In genomic region chr2:238108423-238109201, GRCh38 we compare ENCODE assay signal across 1 cellular context.
TF ChIP-seq lines count a peak whose summit lies in the region.

No MANE protein-coding gene starts in this region.

TF ChIP-seq in HepG2, 621 proteins besides CTCF, POLR2A, EP300 and RAD21 (continues in another document):
- TF ChIP-seq ZNF451 (CRISPR knock-in tag; IDR thresholded peaks at IDR 0.05) (peak; percentile 27; the same call in 1 of the 2 replicates), SIN3A (IDR thresholded peaks at IDR 0.05; ENCODE audit: borderline replicate concordance, low read depth, low read length) (0 out of 2 replicates have a peak, but pooled peaks have one; percentile 54), ZNF501 (CRISPR knock-in tag; IDR thresholded peaks at IDR 0.05) (peak; percentile 79), SKI (IDR thresholded peaks at IDR 0.05; ENCODE audit: partially characterized antibody) (no peak), ZNF263 (CRISPR knock-in tag; IDR thresholded peaks at IDR 0.05) (peak; percentile 44; the same call in 1 of the 2 replicates), RBFOX2 (IDR thresholded peaks at IDR 0.05; ENCODE audit: low read depth, low read length) (no peak), ARHGAP35 (CRISPR knock-in tag; IDR thresholded peaks at IDR 0.05; ENCODE audit: borderline replicate concordance) (0 out of 2 replicates have a peak, but pooled peaks have one; percentile 45), ZNF772 (CRISPR knock-in tag; IDR thresholded peaks at IDR 0.05) (no peak), AKAP8 (CRISPR knock-in tag; IDR thresholded peaks at IDR 0.05) (no peak), SRF (IDR thresholded peaks at IDR 0.05; ENCODE audit: low read depth, low read length) (no peak), MTA1 (CRISPR knock-in tag; IDR thresholded peaks at IDR 0.05; ENCODE audit: borderline replicate concordance) (peak; percentile 70; the same call in 1 of the 2 replicates), ZNF530 (CRISPR knock-in tag; IDR thresholded peaks at IDR 0.05; ENCODE audit: low read depth) (no peak), NR2F6 (IDR thresholded peaks at IDR 0.05) (0 out of 2 replicates have a peak, but pooled peaks have one; percentile 46), NR2F6 (CRISPR knock-in tag; IDR thresholded peaks at IDR 0.05) (peak; percentile 53), ZNF777 (CRISPR knock-in tag; IDR thresholded peaks at IDR 0.05) (peak; percentile 77), EED (CRISPR knock-in tag; IDR thresholded peaks at IDR 0.05) (no peak), MEIS1 (CRISPR knock-in tag; IDR thresholded peaks at IDR 0.05; ENCODE audit: borderline replicate concordance) (no peak; the same call in 1 of the 2 replicates), ZNF773 (CRISPR knock-in tag; IDR thresholded peaks at IDR 0.05; ENCODE audit: borderline replicate concordance) (no peak), HIC2 (CRISPR knock-in tag; IDR thresholded peaks at IDR 0.05; ENCODE audit: low read depth) (no peak), ISX (CRISPR knock-in tag; conservative IDR thresholded peaks at IDR 0.05) (0 out of 2 replicates have a peak, but pooled peaks have one; percentile 48), THAP11 (CRISPR knock-in tag; IDR thresholded peaks at IDR 0.05) (peak; percentile 22; the same call in 1 of the 2 replicates), SALL1 (CRISPR knock-in tag; IDR thresholded peaks at IDR 0.05) (peak; percentile 37; the same call in 1 of the 2 replicates), ZNF225 (CRISPR knock-in tag; IDR thresholded peaks at IDR 0.05) (peak; percentile 58; the same call in 1 of the 2 replicates), PRPF4 (IDR thresholded peaks at IDR 0.05; ENCODE audit: low read depth, low read length, poor library complexity, severe bottlenecking) (peak; percentile 59), MLLT10 (CRISPR knock-in tag; IDR thresholded peaks at IDR 0.05) (no peak), SAP130 (CRISPR knock-in tag; IDR thresholded peaks at IDR 0.05; ENCODE audit: low read depth) (peak; percentile 20; the same call in 1 of the 2 replicates), KLF15 (CRISPR knock-in tag; IDR thresholded peaks at IDR 0.05; ENCODE audit: borderline replicate concordance) (0 out of 2 replicates have a peak, but pooled peaks have one; percentile 36)
- TF ChIP-seq, protein P1, sequence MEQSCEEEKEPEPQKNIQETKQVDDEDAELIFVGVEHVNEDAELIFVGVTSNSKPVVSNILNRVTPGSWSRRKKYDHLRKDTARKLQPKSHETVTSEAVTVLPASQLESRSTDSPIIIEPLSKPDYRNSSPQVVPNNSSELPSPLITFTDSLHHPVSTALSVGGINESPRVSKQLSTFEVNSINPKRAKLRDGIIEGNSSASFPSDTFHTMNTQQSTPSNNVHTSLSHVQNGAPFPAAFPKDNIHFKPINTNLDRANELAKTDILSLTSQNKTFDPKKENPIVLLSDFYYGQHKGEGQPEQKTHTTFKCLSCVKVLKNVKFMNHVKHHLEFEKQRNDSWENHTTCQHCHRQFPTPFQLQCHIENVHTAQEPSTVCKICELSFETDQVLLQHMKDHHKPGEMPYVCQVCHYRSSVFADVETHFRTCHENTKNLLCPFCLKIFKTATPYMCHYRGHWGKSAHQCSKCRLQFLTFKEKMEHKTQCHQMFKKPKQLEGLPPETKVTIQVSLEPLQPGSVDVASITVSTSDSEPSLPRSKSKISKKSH (CRISPR knock-in tag; IDR thresholded peaks at IDR 0.05; ENCODE audit: borderline replicate concordance), result peak; percentile 33; the same call in 1 of the 2 replicates
- TF ChIP-seq, protein P2, sequence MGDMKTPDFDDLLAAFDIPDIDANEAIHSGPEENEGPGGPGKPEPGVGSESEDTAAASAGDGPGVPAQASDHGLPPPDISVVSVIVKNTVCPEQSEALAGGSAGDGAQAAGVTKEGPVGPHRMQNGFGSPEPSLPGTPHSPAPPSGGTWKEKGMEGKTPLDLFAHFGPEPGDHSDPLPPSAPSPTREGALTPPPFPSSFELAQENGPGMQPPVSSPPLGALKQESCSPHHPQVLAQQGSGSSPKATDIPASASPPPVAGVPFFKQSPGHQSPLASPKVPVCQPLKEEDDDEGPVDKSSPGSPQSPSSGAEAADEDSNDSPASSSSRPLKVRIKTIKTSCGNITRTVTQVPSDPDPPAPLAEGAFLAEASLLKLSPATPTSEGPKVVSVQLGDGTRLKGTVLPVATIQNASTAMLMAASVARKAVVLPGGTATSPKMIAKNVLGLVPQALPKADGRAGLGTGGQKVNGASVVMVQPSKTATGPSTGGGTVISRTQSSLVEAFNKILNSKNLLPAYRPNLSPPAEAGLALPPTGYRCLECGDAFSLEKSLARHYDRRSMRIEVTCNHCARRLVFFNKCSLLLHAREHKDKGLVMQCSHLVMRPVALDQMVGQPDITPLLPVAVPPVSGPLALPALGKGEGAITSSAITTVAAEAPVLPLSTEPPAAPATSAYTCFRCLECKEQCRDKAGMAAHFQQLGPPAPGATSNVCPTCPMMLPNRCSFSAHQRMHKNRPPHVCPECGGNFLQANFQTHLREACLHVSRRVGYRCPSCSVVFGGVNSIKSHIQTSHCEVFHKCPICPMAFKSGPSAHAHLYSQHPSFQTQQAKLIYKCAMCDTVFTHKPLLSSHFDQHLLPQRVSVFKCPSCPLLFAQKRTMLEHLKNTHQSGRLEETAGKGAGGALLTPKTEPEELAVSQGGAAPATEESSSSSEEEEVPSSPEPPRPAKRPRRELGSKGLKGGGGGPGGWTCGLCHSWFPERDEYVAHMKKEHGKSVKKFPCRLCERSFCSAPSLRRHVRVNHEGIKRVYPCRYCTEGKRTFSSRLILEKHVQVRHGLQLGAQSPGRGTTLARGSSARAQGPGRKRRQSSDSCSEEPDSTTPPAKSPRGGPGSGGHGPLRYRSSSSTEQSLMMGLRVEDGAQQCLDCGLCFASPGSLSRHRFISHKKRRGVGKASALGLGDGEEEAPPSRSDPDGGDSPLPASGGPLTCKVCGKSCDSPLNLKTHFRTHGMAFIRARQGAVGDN (CRISPR knock-in tag; IDR thresholded peaks at IDR 0.05), result peak; percentile 63
- TF ChIP-seq, protein P3, sequence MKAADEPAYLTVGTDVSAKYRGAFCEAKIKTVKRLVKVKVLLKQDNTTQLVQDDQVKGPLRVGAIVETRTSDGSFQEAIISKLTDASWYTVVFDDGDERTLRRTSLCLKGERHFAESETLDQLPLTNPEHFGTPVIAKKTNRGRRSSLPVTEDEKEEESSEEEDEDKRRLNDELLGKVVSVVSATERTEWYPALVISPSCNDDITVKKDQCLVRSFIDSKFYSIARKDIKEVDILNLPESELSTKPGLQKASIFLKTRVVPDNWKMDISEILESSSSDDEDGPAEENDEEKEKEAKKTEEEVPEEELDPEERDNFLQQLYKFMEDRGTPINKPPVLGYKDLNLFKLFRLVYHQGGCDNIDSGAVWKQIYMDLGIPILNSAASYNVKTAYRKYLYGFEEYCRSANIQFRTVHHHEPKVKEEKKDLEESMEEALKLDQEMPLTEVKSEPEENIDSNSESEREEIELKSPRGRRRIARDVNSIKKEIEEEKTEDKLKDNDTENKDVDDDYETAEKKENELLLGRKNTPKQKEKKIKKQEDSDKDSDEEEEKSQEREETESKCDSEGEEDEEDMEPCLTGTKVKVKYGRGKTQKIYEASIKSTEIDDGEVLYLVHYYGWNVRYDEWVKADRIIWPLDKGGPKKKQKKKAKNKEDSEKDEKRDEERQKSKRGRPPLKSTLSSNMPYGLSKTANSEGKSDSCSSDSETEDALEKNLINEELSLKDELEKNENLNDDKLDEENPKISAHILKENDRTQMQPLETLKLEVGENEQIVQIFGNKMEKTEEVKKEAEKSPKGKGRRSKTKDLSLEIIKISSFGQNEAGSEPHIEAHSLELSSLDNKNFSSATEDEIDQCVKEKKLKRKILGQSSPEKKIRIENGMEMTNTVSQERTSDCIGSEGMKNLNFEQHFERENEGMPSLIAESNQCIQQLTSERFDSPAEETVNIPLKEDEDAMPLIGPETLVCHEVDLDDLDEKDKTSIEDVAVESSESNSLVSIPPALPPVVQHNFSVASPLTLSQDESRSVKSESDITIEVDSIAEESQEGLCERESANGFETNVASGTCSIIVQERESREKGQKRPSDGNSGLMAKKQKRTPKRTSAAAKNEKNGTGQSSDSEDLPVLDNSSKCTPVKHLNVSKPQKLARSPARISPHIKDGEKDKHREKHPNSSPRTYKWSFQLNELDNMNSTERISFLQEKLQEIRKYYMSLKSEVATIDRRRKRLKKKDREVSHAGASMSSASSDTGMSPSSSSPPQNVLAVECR (CRISPR knock-in tag; IDR thresholded peaks at IDR 0.05; ENCODE audit: borderline replicate concordance), result peak; percentile 53; the same call in 1 of the 2 replicates
- TF ChIP-seq, protein P4, sequence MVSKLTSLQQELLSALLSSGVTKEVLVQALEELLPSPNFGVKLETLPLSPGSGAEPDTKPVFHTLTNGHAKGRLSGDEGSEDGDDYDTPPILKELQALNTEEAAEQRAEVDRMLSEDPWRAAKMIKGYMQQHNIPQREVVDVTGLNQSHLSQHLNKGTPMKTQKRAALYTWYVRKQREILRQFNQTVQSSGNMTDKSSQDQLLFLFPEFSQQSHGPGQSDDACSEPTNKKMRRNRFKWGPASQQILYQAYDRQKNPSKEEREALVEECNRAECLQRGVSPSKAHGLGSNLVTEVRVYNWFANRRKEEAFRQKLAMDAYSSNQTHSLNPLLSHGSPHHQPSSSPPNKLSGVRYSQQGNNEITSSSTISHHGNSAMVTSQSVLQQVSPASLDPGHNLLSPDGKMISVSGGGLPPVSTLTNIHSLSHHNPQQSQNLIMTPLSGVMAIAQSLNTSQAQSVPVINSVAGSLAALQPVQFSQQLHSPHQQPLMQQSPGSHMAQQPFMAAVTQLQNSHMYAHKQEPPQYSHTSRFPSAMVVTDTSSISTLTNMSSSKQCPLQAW (CRISPR knock-in tag; IDR thresholded peaks at IDR 0.05), result peak; percentile 54; the same call in 1 of the 2 replicates
- TF ChIP-seq, protein P5, sequence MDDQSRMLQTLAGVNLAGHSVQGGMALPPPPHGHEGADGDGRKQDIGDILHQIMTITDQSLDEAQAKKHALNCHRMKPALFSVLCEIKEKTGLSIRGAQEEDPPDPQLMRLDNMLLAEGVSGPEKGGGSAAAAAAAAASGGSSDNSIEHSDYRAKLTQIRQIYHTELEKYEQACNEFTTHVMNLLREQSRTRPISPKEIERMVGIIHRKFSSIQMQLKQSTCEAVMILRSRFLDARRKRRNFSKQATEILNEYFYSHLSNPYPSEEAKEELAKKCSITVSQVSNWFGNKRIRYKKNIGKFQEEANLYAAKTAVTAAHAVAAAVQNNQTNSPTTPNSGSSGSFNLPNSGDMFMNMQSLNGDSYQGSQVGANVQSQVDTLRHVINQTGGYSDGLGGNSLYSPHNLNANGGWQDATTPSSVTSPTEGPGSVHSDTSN (CRISPR knock-in tag; IDR thresholded peaks at IDR 0.05; ENCODE audit: borderline replicate concordance), result 0 out of 2 replicates have a peak, but pooled peaks have one; percentile 67
- TF ChIP-seq, protein P6, sequence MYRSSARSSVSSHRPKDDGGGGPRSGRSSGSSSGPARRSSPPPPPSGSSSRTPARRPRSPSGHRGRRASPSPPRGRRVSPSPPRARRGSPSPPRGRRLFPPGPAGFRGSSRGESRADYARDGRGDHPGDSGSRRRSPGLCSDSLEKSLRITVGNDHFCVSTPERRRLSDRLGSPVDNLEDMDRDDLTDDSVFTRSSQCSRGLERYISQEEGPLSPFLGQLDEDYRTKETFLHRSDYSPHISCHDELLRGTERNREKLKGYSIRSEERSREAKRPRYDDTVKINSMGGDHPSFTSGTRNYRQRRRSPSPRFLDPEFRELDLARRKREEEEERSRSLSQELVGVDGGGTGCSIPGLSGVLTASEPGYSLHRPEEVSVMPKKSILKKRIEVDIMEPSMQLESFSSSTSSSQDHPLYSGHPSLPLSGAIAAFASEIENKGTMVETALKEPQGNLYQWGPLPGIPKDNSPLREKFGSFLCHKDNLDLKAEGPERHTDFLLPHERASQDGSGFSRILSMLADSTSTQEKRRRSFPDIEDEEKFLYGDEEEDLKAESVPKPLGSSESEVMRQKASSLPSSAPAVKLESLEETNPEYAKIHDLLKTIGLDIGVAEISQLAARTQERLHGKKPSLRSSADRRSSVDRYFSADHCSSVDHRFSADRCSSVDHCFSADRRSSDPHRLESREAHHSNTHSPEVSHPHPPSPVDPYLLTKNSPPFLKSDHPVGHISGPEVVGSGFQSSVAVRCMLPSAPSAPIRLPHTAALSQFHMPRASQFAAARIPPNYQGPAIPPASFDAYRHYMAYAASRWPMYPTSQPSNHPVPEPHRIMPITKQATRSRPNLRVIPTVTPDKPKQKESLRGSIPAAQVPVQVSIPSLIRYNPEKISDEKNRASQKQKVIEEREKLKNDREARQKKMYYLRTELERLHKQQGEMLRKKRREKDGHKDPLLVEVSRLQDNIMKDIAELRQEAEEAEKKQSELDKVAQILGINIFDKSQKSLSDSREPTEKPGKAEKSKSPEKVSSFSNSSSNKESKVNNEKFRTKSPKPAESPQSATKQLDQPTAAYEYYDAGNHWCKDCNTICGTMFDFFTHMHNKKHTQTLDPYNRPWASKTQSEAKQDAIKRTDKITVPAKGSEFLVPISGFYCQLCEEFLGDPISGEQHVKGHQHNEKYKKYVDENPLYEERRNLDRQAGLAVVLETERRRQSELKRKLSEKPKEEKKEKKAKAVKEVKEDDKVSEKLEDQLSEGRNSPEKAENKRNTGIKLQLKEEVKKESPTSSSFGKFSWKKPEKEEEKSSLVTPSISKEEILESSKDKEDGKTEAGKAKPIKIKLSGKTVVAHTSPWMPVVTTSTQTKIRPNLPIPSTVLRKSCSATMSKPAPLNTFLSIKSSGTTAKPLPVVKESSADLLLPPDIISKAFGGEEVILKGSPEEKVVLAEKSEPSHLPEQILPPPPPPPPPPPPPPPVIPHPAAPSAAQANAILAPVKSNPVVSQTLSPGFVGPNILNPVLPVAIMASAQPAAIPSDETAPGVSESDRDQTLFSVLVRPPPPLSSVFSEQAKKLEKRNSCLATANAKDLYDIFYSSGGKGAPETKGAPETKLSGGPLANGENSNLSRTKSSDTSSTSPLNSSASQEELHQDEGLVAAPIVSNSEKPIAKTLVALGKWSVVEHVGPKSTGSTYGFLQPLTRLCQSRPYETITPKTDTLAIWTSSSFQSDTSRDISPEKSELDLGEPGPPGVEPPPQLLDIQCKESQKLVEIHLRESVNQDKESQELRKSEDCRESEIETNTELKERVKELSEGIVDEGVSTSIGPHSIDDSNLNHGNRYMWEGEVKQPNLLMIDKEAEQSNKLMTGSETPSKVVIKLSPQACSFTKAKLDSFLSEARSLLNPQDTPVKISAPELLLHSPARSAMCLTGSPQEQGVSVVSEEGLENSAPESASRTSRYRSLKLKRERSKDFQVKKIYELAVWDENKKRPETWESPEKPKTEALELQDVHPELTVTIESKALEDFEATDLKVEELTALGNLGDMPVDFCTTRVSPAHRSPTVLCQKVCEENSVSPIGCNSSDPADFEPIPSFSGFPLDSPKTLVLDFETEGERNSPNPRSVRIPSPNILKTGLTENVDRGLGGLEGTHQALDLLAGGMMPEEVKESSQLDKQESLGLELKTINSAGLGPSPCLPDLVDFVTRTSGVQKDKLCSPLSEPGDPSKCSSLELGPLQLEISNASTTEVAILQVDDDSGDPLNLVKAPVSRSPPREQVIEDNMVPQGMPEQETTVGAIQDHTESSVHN (CRISPR knock-in tag; IDR thresholded peaks at IDR 0.05), result peak; percentile 70; the same call in 1 of the 2 replicates
